8 cellular contexts compared by ENCODE assay signal in the genomic region with DNA sequence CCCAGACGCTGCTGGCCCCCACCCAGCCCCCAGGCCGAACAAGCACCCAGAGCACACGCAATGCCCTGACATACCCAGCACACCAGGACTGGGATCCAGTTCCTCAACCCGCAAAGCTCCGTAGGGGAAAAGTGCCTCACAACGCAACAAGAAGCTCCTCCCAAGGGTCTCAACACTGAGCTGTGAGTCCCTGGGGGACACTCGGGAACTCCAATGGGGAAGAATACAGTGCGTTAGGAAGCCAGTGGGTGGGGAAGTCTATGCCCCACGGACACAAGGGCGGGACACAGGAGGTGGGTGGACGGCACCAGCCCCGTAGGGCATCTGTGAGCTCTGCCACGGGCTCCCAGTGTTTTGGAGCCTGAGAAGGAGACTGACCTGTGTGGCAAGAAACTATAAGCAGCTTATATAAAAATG. TPM values are rescaled to one million over a fixed set of nuclear protein-coding genes. Genes with fewer than 3 reads are reported as not detected.
A peak's percentile ranks its signal among the peaks of the same experiment; 100 is the strongest.
DNase-seq lines count a peak whose midpoint lies in the region; ATAC-seq and TF ChIP-seq lines count a peak whose summit lies in the region.

No MANE protein-coding gene starts in this region.

- intact Hi-C loops in activated CD4-positive, alpha-beta T cell treated with anti-CD3 and anti-CD28 coated beads for 36 hours (cut with DNase I, micrococcal nuclease): loop anchor here in 1 of 2 experiments (5.0 kb wide), 1 partner anchor 34 kb away; no protein-coding TSS in a partner anchor
- intact Hi-C loops in sciatic nerve (cut with DNase I): no loop called here

- H3K4me3 Mint-ChIP-seq in activated CD4-positive, alpha-beta T cell treated with anti-CD3 and anti-CD28 coated beads for 36 hours: peak overlapping the region; percentile 84
- H3K4me3 Mint-ChIP-seq in T-cell: peak overlapping the region; percentile 69 to 88 (median 79)

- WGBS in suprapubic skin: 13% methylated on average over 13 of the region's 13 CpGs

- DNase-seq in activated CD4-positive, alpha-beta T cell treated with anti-CD3 and anti-CD28 coated beads for 36 hours: no peak
- no peak for DNase-seq in activated CD4-positive, alpha-beta T cell treated with anti-CD3 and anti-CD28 coated beads, Interleukin-2, amount 50 U/mL, for 1 hour
- DNase-seq in T-cell (peak in 1 of 34 experiments; percentile 28), fibroblast of peridontal ligament (ENCODE audit: extremely low read depth) (peak; percentile 48), suprapubic skin (ENCODE audit: low spot score in 2 of 2) (peak in 1 of 2 donors; percentile 66), HEK293T (ENCODE audit: extremely low spot score) (no peak), sciatic nerve (ENCODE audit: low spot score) (no peak)
- no peak for DNase-seq in activated CD4-positive, alpha-beta T cell treated with anti-CD3 and anti-CD28 coated beads for 48 hours

- POLR2A ChIA-PET in activated CD4-positive, alpha-beta T cell treated with anti-CD3 and anti-CD28 coated beads for 36 hours (lab: Charles Lee): no interaction called here
- POLR2A ChIA-PET in T-cell (lab: Charles Lee): interaction anchor here in 1 of 2 donors (1.0 kb wide), 1 partner anchor 139 kb away, joined by 3 read pairs; no protein-coding TSS in a partner anchor
- POLR2A ChIA-PET in HEK293T (lab: Yijun Ruan, JAX): interaction anchor here (0.8 to 1.6 kb wide), 5 partner anchors 10 to 138 kb away, joined by 3 to 8 read pairs (median 3); no protein-coding TSS in a partner anchor

- TF ChIP-seq POLR2A in suprapubic skin (IDR thresholded peaks at IDR 0.05): no peak

- TF ChIP-seq CTCF in suprapubic skin (IDR thresholded peaks at IDR 0.05): no peak

- ATAC-seq in activated CD4-positive, alpha-beta T cell treated with anti-CD3 and anti-CD28 coated beads for 36 hours: no peak
- ATAC-seq in T-cell (replicated peaks in 1 of 4) (no peak), sciatic nerve (no peak)

- peaks cover 57% of the 10 kb centered on the region for H3K4me1 Mint-ChIP-seq in activated CD4-positive, alpha-beta T cell treated with anti-CD3 and anti-CD28 coated beads for 36 hours
- H3K4me1 Mint-ChIP-seq in T-cell: peaks cover 49 to 57% (median 56%) of the 10 kb centered on the region in 3 donors

- peak overlapping the region; percentile 88 for H3K27ac Mint-ChIP-seq in activated CD4-positive, alpha-beta T cell treated with anti-CD3 and anti-CD28 coated beads for 36 hours
- H3K27ac Mint-ChIP-seq in T-cell: peak overlapping the region; percentile 77 to 88

- no peaks in the 10 kb centered on the region for H3K27me3 ChIP-seq in suprapubic skin

- H3K4me3 ChIP-seq in suprapubic skin: peak overlapping the region; percentile 89

- no peaks in the 10 kb centered on the region for H3K9me3 ChIP-seq in suprapubic skin

- TF ChIP-seq EP300 in suprapubic skin (IDR thresholded peaks at IDR 0.05): no peak

- H3K36me3 ChIP-seq in suprapubic skin: peaks cover 12% of the 10 kb centered on the region

- H3K9me3 Mint-ChIP-seq in activated CD4-positive, alpha-beta T cell treated with anti-CD3 and anti-CD28 coated beads for 36 hours (ENCODE audit: low read depth): no peaks in the 10 kb centered on the region
- H3K9me3 Mint-ChIP-seq in T-cell: no peaks in the 10 kb centered on the region

- peaks cover 25% of the 10 kb centered on the region for H3K36me3 Mint-ChIP-seq in activated CD4-positive, alpha-beta T cell treated with anti-CD3 and anti-CD28 coated beads for 36 hours (ENCODE audit: low read depth)
- H3K36me3 Mint-ChIP-seq in T-cell: peaks cover under 1% of the 10 kb centered on the region

- no peaks in the 10 kb centered on the region for H3K27me3 Mint-ChIP-seq in activated CD4-positive, alpha-beta T cell treated with anti-CD3 and anti-CD28 coated beads for 36 hours
- no peaks in the 10 kb centered on the region for H3K27me3 Mint-ChIP-seq in T-cell

- H3K4me1 ChIP-seq in suprapubic skin: peaks cover 57% of the 10 kb centered on the region

- peak overlapping the region; percentile 67 for H3K27ac ChIP-seq in suprapubic skin

- CTCF ChIA-PET in activated CD4-positive, alpha-beta T cell treated with anti-CD3 and anti-CD28 coated beads for 36 hours (lab: Charles Lee): interaction anchor here (0.6 to 2.7 kb wide), 5 partner anchors 18 to 187 kb away, joined by 3 to 13 read pairs (median 3); a partner anchor contains a TSS
- CTCF ChIA-PET in T-cell (lab: Charles Lee) (no interaction called here), HEK293T (lab: Yijun Ruan, JAX) (interaction anchor here (0.6 to 1.2 kb wide), 5 partner anchors 13 to 472 kb away, joined by 3 to 6 read pairs (median 3); no protein-coding TSS in a partner anchor)

TF ChIP-seq in HEK293T, 16 proteins besides CTCF, POLR2A, EP300 and RAD21:
- TF ChIP-seq SUZ12 (IDR thresholded peaks at IDR 0.05) (no peak), L3MBTL2 (conservative IDR thresholded peaks at IDR 0.05) (no peak), LEF1 (IDR thresholded peaks at IDR 0.05; ENCODE audit: borderline replicate concordance) (no peak), FOXM1 (IDR thresholded peaks at IDR 0.05; ENCODE audit: borderline replicate concordance) (no peak), FOXK2 (IDR thresholded peaks at IDR 0.05) (no peak), CTBP1 (IDR thresholded peaks at IDR 0.05; ENCODE audit: borderline replicate concordance) (no peak), ZNF384 (IDR thresholded peaks at IDR 0.05) (no peak), SP1 (IDR thresholded peaks at IDR 0.05) (no peak), ELF4 (IDR thresholded peaks at IDR 0.05) (no peak), HDGF (IDR thresholded peaks at IDR 0.05; ENCODE audit: borderline replicate concordance) (no peak), FOXA1 (IDR thresholded peaks at IDR 0.05) (no peak), NFRKB (IDR thresholded peaks at IDR 0.05) (no peak), TARDBP (IDR thresholded peaks at IDR 0.05) (no peak), BHLHE40 (IDR thresholded peaks at IDR 0.05; ENCODE audit: borderline replicate concordance) (no peak), ARNT (IDR thresholded peaks at IDR 0.05) (no peak)
- TF ChIP-seq, protein P1, sequence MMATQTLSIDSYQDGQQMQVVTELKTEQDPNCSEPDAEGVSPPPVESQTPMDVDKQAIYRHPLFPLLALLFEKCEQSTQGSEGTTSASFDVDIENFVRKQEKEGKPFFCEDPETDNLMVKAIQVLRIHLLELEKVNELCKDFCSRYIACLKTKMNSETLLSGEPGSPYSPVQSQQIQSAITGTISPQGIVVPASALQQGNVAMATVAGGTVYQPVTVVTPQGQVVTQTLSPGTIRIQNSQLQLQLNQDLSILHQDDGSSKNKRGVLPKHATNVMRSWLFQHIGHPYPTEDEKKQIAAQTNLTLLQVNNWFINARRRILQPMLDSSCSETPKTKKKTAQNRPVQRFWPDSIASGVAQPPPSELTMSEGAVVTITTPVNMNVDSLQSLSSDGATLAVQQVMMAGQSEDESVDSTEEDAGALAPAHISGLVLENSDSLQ (IDR thresholded peaks at IDR 0.05): no peak

RNA-seq across cellular contexts. Expression of a gene that starts 1.6 kb away (rescaled TPM):
- total RNA-seq in activated CD4-positive, alpha-beta T cell treated with anti-CD3 and anti-CD28 coated beads for 36 hours: 10 to 100 TPM; 47.4 to 56.6 TPM
- 100 to 1,000 TPM in 1 of 5 donors, 10 to 100 TPM in 4; 55.8 to 121 (median 57.3) TPM for total RNA-seq in T-cell
- 10 to 100 TPM; 37.0 to 60.6 (median 43.7) TPM for total RNA-seq in suprapubic skin
- total RNA-seq in sciatic nerve: 52.8 TPM

RNA-seq across cellular contexts. Expression of a gene that starts 2.2 kb away (rescaled TPM):
- total RNA-seq in activated CD4-positive, alpha-beta T cell treated with anti-CD3 and anti-CD28 coated beads for 36 hours: 10 to 100 TPM; 11.4 to 11.9 TPM
- 10 to 100 TPM; 21.2 to 43.9 (median 42.4) TPM for total RNA-seq in T-cell
- 10 to 100 TPM; 31.5 to 53.6 (median 39.1) TPM for total RNA-seq in suprapubic skin
- 28.4 TPM for total RNA-seq in sciatic nerve

RNA-seq across cellular contexts. Expression of a gene that starts 12.6 kb away (rescaled TPM):
- 10 to 100 TPM in 1 of 2 experiments, 1 to 10 TPM in 1; 8.0 to 10.5 TPM for total RNA-seq in activated CD4-positive, alpha-beta T cell treated with anti-CD3 and anti-CD28 coated beads for 36 hours
- total RNA-seq in T-cell (10 to 100 TPM in 4 of 5 donors, 1 to 10 TPM in 1; 7.5 to 18.5 (median 14.6) TPM), suprapubic skin (100 to 1,000 TPM; 107 to 193 (median 140) TPM), sciatic nerve (24.9 TPM)

RNA-seq across cellular contexts. Expression of a gene that starts 53.8 kb away (rescaled TPM):
- 100 to 1,000 TPM; 239 to 246 TPM for total RNA-seq in activated CD4-positive, alpha-beta T cell treated with anti-CD3 and anti-CD28 coated beads for 36 hours
- total RNA-seq in T-cell (100 to 1,000 TPM in 3 of 5 donors, 10 to 100 TPM in 2; 60.5 to 106 (median 102) TPM), suprapubic skin (100 to 1,000 TPM; 107 to 197 (median 179) TPM), sciatic nerve (187 TPM)

RNA-seq across cellular contexts. Expression of a gene that starts 56.4 kb away (rescaled TPM):
- under 1 TPM; 0.30 to 0.47 TPM for total RNA-seq in activated CD4-positive, alpha-beta T cell treated with anti-CD3 and anti-CD28 coated beads for 36 hours
- total RNA-seq in T-cell: 1 to 10 TPM in 2 of 5 donors, under 1 TPM in 3; 0.49 to 1.3 (median 0.98) TPM
- total RNA-seq in suprapubic skin: 1 to 10 TPM in 1 of 4 donors, under 1 TPM in 1, not detected in 2; 0.97 to 1.2 TPM
- total RNA-seq in sciatic nerve: 4.1 TPM

Comparison
In these comparisons a context has a peak if more than half of its experiments do, and no peak if none do; other contexts are left out.
1. CTCF ChIA-PET loops: an anchor here in activated CD4-positive, alpha-beta T cell treated with anti-CD3 and anti-CD28 coated beads for 36 hours (0.6 to 2.7 kb wide) and HEK293T (0.6 to 1.2 kb wide); none called in T-cell.